ENCODE assay signal across 9 cellular contexts in the genomic region with DNA sequence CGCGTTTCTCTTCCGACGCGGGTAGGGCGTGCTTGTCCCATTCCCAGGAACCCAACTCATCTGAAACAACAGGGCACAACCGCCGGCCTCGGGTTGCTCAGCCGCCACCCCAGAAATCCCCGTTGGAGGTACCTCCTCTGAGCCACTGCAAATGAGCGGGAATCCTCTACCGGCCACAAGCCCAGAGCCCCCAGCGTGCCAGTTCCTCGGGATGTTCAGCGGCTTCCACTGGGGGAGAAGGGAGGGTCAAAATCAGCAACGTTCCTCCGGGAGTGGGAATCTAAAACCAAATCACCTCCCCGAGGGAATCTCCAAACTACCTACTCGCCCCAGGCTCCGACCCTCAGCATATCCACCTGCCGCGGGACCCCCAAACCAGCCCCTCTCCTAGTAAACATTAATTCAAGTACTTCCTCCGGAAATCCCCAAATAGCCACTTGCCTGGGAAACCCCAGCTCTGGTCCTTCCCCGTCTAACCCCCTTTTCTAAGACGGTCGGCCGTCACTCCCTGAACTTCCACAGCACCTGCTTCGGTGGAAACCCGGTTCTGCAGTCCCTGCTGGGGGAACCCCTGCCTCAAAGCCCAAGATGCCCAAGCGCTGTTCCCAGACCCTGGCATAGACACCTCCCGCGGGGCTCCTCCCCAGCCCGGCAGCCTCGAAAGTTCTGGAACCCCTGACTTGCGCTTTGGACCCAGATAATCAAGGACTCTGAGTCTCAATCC. TPM values are rescaled to one million over a fixed set of nuclear protein-coding genes. Genes with fewer than 3 reads are reported as not detected.
DNase-seq lines count a peak whose midpoint lies in the region; ATAC-seq and TF ChIP-seq lines count a peak whose summit lies in the region.
"Had no signal": no experiment of that assay in that cellular context is flagged by ENCODE, and none has a peak within 500 bp of the region (broad histone marks: within the 10 kb centered on the region; RNA-seq: fewer than 3 reads in every experiment).

No MANE protein-coding gene starts in this region.

- no peaks in the 10 kb centered on the region for H3K36me3 ChIP-seq in gastrocnemius medialis

- peaks cover 19 to 35% (median 23%) of the 10 kb centered on the region in 3 donors for H3K27me3 ChIP-seq in gastrocnemius medialis

- TF ChIP-seq CTCF in GM12865 (IDR thresholded peaks at IDR 0.05; ENCODE audit: insufficient read depth, low read depth, low read length, missing control alignments): no peak
- no peak for TF ChIP-seq CTCF in GM20000 (IDR thresholded peaks at IDR 0.05; ENCODE audit: extremely low read depth, missing control alignments)
- no peak for TF ChIP-seq CTCF in gastrocnemius medialis (IDR thresholded peaks at IDR 0.05 in 4 of 5, conservative IDR thresholded peaks at IDR 0.05 in 1 of 5)

- DNase-seq in GM12865 (ENCODE audit: low read depth): peak; percentile 80
- DNase-seq in GM20000 (ENCODE audit: low spot score): peak; percentile 81
- DNase-seq in ecto neural progenitor cell (ENCODE audit: low spot score): peak; percentile 50
- DNase-seq in gastrocnemius medialis: no peak
- DNase-seq in NCI-H1694 (lab: John Stamatoyannopoulos, UW): no peak
- DNase-seq in GOT3 (lab: John Stamatoyannopoulos, UW): no peak
- DNase-seq in NCI-H226: no peak

- TF ChIP-seq POLR2A in gastrocnemius medialis (IDR thresholded peaks at IDR 0.05): no peak

- in situ Hi-C loops in gastrocnemius medialis (cut with MboI; ENCODE audit: low sequenced_read_pairs in 4 of 4): no loop called here

- H3K9me3 ChIP-seq in gastrocnemius medialis: no peaks in the 10 kb centered on the region

- H3K27ac ChIP-seq in gastrocnemius medialis: no peak overlapping the region
- H3K27ac ChIP-seq: skin epidermis had no signal

- H3K4me1 ChIP-seq in gastrocnemius medialis: peaks cover 5 to 12% of the 10 kb centered on the region in 2 donors

- intact Hi-C loops in gastrocnemius medialis (cut with DNase I; ENCODE audit: low total_unique reads): loop anchor here (1.0 kb wide), 1 partner anchor 105 kb away; no protein-coding TSS in a partner anchor

- H3K4me3 ChIP-seq in GM12865 (ENCODE audit: low read depth, low read length) (peak overlapping the region; percentile 61), gastrocnemius medialis (peak overlapping the region; percentile 40 to 65 (median 50))

- peak; percentile 7 for ATAC-seq in HG03565 (IDR thresholded peaks at IDR 0.05; ENCODE audit: unreplicated experiment)
- no peak for ATAC-seq in gastrocnemius medialis

RNA-seq across cellular contexts. Expression of a gene that starts 0.9 kb away (rescaled TPM):
- total RNA-seq in gastrocnemius medialis: under 1 TPM in 1 of 4 donors, not detected in 3; 0.20 TPM

RNA-seq across cellular contexts. Expression of a gene that starts 34.9 kb away (rescaled TPM):
- 10 to 100 TPM; 12.0 to 19.7 (median 14.3) TPM for total RNA-seq in gastrocnemius medialis

Comparison
In these comparisons a context has a peak if more than half of its experiments do, and no peak if none do; other contexts are left out.
1. DNase-seq: peak in GM12865 (single experiment), GM20000 (single experiment) and ecto neural progenitor cell (single experiment); none in gastrocnemius medialis (0 of 2), NCI-H1694 (single experiment), GOT3 (single experiment) and NCI-H226 (single experiment).